11 cellular contexts compared by ENCODE assay signal in the genomic region with DNA sequence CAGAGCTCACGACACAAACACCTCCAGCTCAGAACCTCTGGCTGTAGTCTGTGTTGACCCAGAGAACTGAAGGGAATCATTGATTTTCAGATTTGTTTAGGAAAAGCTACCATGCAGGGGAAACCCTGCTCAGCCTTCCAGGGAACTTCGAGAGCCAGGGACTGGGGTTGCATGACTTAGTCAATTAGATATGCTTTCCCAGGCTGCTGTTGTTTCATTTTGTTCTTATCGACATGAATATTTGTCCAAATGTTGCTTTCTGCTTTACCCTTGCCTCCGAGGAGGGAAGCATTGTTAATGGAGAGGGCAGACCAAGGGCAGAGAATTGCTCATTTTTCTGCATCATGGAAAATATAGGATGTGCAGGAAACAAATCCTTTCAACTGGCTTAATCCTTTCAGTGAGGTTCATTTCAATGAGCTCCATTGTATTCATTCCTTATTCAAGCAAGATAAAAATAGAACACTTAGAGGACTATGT.
DNase-seq lines count a peak whose midpoint lies in the region; ATAC-seq and TF ChIP-seq lines count a peak whose summit lies in the region.
"Had no signal": no experiment of that assay in that cellular context is flagged by ENCODE, and none has a peak within 500 bp of the region (broad histone marks: within the 10 kb centered on the region; RNA-seq: fewer than 3 reads in every experiment).

No MANE protein-coding gene starts in this region.

- peaks cover 55% of the 10 kb centered on the region for H3K4me1 Mint-ChIP-seq in progenitor cell of endocrine pancreas (ENCODE audit: low read depth)
- no peaks in the 10 kb centered on the region for H3K4me1 Mint-ChIP-seq in T-helper 17 cell

- RAD21 ChIA-PET in HCT116 (lab: Charles Lee; ENCODE audit: low non-redundant PET in 1 of 2, low total read pairs in 2 of 2, uncharacterized antibody in 2 of 2, unreplicated experiment in 2 of 2): no interaction called here

- BruUV-seq in HCT116 (replicated peaks; lab: Mats Ljungman, UMichigan): no TSS peak

- no peaks in the 10 kb centered on the region for H3K36me3 ChIP-seq in HCT116 (ENCODE audit: control insufficient read depth in 1 of 2, insufficient read depth in 2 of 2, low read length in 2 of 2)
- no peaks in the 10 kb centered on the region for H3K36me3 ChIP-seq in fibroblast of lung (ENCODE audit: control insufficient read depth, insufficient read depth, low read length)
- H3K36me3 ChIP-seq: Peyer's patch had no signal

- TF ChIP-seq CTCF in HCT116 (IDR thresholded peaks at IDR 0.05 in 2 of 3, conservative IDR thresholded peaks at IDR 0.05 in 1 of 3; ENCODE audit: borderline replicate concordance in 1 of 3, insufficient read depth in 1 of 3, low read depth in 2 of 3, low read length in 2 of 3): no peak
- TF ChIP-seq CTCF in fibroblast of lung (conservative IDR thresholded peaks at IDR 0.05 in 1 of 2, IDR thresholded peaks at IDR 0.05 in 1 of 2; ENCODE audit: low read depth in 1 of 2, low read length in 2 of 2): no peak
- no peak for TF ChIP-seq CTCF in progenitor cell of endocrine pancreas (IDR thresholded peaks at IDR 0.05; ENCODE audit: unreplicated experiment)

- no peaks in the 10 kb centered on the region for H3K9me2 ChIP-seq in HCT116 (ENCODE audit: insufficient read depth)

- ATAC-seq in HCT116 (no peak), HG03439 (IDR thresholded peaks at IDR 0.05; ENCODE audit: unreplicated experiment) (no peak), T-helper 17 cell (no peak), HG03457 (IDR thresholded peaks at IDR 0.05; ENCODE audit: unreplicated experiment) (no peak)

- no peaks in the 10 kb centered on the region for H3K9me3 Mint-ChIP-seq in progenitor cell of endocrine pancreas (ENCODE audit: low read depth)

- no peaks in the 10 kb centered on the region for H3K36me3 Mint-ChIP-seq in progenitor cell of endocrine pancreas (ENCODE audit: insufficient read depth)
- H3K36me3 Mint-ChIP-seq in T-helper 17 cell (ENCODE audit: low read depth): peaks cover 3% of the 10 kb centered on the region

- DNase-seq in HCT116 (ENCODE audit: low read depth, low spot score) (no peak), NCI-H748 (lab: John Stamatoyannopoulos, UW; ENCODE audit: unreplicated experiment) (peak; percentile 89), fibroblast of lung (ENCODE audit: low read depth in 2 of 2) (peak; percentile 5 to 61), progenitor cell of endocrine pancreas (ENCODE audit: low spot score, unreplicated experiment) (no peak), T-helper 17 cell (no peak)
- DNase-seq in activated CD8-positive, alpha-beta memory T cell treated with anti-CD3 and anti-CD28 coated beads, Interleukin-2, amount 50 U/mL, for 4 hours: no peak
- DNase-seq: mucosa of descending colon; Peyer's patch; stimulated activated CD8-positive, alpha-beta memory T cell treated with anti-CD3 and anti-CD28 coated beads, Interleukin-4, amount 100 ng/mL, for 48 hours had no signal

- H3K9ac ChIP-seq in HCT116 (ENCODE audit: low read length) (no peak overlapping the region), fibroblast of lung (ENCODE audit: insufficient read depth, low read length) (no peak overlapping the region)

- H3K27me3 ChIP-seq in HCT116 (ENCODE audit: insufficient read depth, low read length) (no peaks in the 10 kb centered on the region), fibroblast of lung (ENCODE audit: control insufficient read depth, insufficient read depth, low read length) (no peaks in the 10 kb centered on the region)
- H3K27me3 ChIP-seq: Peyer's patch had no signal

- TF ChIP-seq POLR2A in HCT116 (IDR thresholded peaks at IDR 0.05; ENCODE audit: borderline replicate concordance, extremely low read depth, insufficient read depth, insufficient read length): no peak

- H4K20me1 ChIP-seq in HCT116 (ENCODE audit: insufficient read depth) (no peaks in the 10 kb centered on the region), fibroblast of lung (ENCODE audit: control insufficient read depth, extremely low read depth, insufficient read depth, low read length) (no peaks in the 10 kb centered on the region)

- no peaks in the 10 kb centered on the region for H3K79me2 ChIP-seq in HCT116 (ENCODE audit: insufficient read depth, low read length)
- no peaks in the 10 kb centered on the region for H3K79me2 ChIP-seq in fibroblast of lung (ENCODE audit: control insufficient read depth, insufficient read depth, low read length)

- no peak overlapping the region for H3K27ac ChIP-seq in HCT116 (ENCODE audit: low read depth, low read length)
- no peak overlapping the region for H3K27ac ChIP-seq in fibroblast of lung (ENCODE audit: insufficient read depth, low read length)
- H3K27ac ChIP-seq: Peyer's patch had no signal

- no peaks in the 10 kb centered on the region for H3K9me3 ChIP-seq in HCT116 (ENCODE audit: control insufficient read depth in 1 of 2, insufficient read depth in 1 of 2, low read depth in 1 of 2, low read length in 2 of 2)
- no peaks in the 10 kb centered on the region for H3K9me3 ChIP-seq in fibroblast of lung (ENCODE audit: control insufficient read depth, insufficient read depth, low read depth, low read length)
- H3K9me3 ChIP-seq in T-helper 17 cell (ENCODE audit: control insufficient read depth, low read length, poor library complexity, severe bottlenecking): no peaks in the 10 kb centered on the region
- H3K9me3 ChIP-seq: mucosa of descending colon, Peyer's patch had no signal

- CTCF ChIA-PET in HCT116 (lab: Charles Lee): no interaction called here

- peak overlapping the region; percentile 23 for H3K4me3 Mint-ChIP-seq in progenitor cell of endocrine pancreas (ENCODE audit: low read depth)
- no peak overlapping the region for H3K4me3 Mint-ChIP-seq in T-helper 17 cell

- no peak overlapping the region for H3K4me3 ChIP-seq in HCT116 (replicated peaks in 1 of 2; ENCODE audit: low read depth in 1 of 2, low read length in 2 of 2)
- H3K4me3 ChIP-seq in fibroblast of lung (replicated peaks in 1 of 4; ENCODE audit: control extremely low read depth in 1 of 4, insufficient read depth in 1 of 4, low read depth in 3 of 4, low read length in 4 of 4): peak overlapping the region in 1 of 4 experiments; percentile 10
- H3K4me3 ChIP-seq: mucosa of descending colon, Peyer's patch had no signal

- TF ChIP-seq RAD21 in HCT116 (IDR thresholded peaks at IDR 0.05; ENCODE audit: low read depth): no peak

- POLR2A ChIA-PET in HCT116 (lab: Charles Lee): no interaction called here

- no peak overlapping the region; the same call in 1 of the 2 replicates for H3K4me2 ChIP-seq in HCT116 (ENCODE audit: low read length)
- H3K4me2 ChIP-seq in fibroblast of lung (ENCODE audit: extremely low read depth, insufficient read depth, low read length): peak overlapping the region; percentile 51

- H3K4me1 ChIP-seq in HCT116 (ENCODE audit: control insufficient read depth in 1 of 2, insufficient read depth in 2 of 2, low read length in 2 of 2): peaks cover 2 to 16% of the 10 kb centered on the region in 2 experiments; a peak in 2 of 4 replicates
- H3K4me1 ChIP-seq in fibroblast of lung (ENCODE audit: control insufficient read depth, extremely low read depth, insufficient read depth, low read length): no peaks in the 10 kb centered on the region

- H2AFZ ChIP-seq in HCT116 (ENCODE audit: low read depth, low read length, poor library complexity, severe bottlenecking): peak overlapping the region; percentile 45
- H2AFZ ChIP-seq in fibroblast of lung (ENCODE audit: low read length): peak overlapping the region; percentile 41

- H3K27ac Mint-ChIP-seq in progenitor cell of endocrine pancreas (peak overlapping the region; percentile 98), T-helper 17 cell (no peak overlapping the region)

- intact Hi-C loops in HCT116 (cut with micrococcal nuclease): no loop called here

- H3K27me3 Mint-ChIP-seq in progenitor cell of endocrine pancreas: no peaks in the 10 kb centered on the region
- peaks cover 27% of the 10 kb centered on the region for H3K27me3 Mint-ChIP-seq in T-helper 17 cell

TF ChIP-seq in HCT116, 20 proteins besides CTCF, POLR2A, EP300 and RAD21:
- TF ChIP-seq EZH2 (IDR thresholded peaks at IDR 0.05): no peak
- TF ChIP-seq, protein P1, sequence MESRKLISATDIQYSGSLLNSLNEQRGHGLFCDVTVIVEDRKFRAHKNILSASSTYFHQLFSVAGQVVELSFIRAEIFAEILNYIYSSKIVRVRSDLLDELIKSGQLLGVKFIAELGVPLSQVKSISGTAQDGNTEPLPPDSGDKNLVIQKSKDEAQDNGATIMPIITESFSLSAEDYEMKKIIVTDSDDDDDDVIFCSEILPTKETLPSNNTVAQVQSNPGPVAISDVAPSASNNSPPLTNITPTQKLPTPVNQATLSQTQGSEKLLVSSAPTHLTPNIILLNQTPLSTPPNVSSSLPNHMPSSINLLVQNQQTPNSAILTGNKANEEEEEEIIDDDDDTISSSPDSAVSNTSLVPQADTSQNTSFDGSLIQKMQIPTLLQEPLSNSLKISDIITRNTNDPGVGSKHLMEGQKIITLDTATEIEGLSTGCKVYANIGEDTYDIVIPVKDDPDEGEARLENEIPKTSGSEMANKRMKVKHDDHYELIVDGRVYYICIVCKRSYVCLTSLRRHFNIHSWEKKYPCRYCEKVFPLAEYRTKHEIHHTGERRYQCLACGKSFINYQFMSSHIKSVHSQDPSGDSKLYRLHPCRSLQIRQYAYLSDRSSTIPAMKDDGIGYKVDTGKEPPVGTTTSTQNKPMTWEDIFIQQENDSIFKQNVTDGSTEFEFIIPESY (IDR thresholded peaks at IDR 0.05; ENCODE audit: extremely low read depth, insufficient replicate concordance, low read length): no peak
- no peak for TF ChIP-seq ZFX (IDR thresholded peaks at IDR 0.05)
- no peak for TF ChIP-seq CEBPB (IDR thresholded peaks at IDR 0.05; ENCODE audit: low read depth)
- TF ChIP-seq JUND (IDR thresholded peaks at IDR 0.05): no peak

Comparison
In these comparisons a context has a peak if more than half of its experiments do, and no peak if none do; other contexts are left out.
1. DNase-seq: peak in NCI-H748 (single experiment) and fibroblast of lung (2 of 2); none in HCT116 (single experiment), progenitor cell of endocrine pancreas (single experiment), T-helper 17 cell (0 of 3) and activated CD8-positive, alpha-beta memory T cell treated with anti-CD3 and anti-CD28 coated beads, Interleukin-2, amount 50 U/mL, for 4 hours (single experiment).